ENCODE assay signal across 14 cellular contexts in the genomic region with DNA sequence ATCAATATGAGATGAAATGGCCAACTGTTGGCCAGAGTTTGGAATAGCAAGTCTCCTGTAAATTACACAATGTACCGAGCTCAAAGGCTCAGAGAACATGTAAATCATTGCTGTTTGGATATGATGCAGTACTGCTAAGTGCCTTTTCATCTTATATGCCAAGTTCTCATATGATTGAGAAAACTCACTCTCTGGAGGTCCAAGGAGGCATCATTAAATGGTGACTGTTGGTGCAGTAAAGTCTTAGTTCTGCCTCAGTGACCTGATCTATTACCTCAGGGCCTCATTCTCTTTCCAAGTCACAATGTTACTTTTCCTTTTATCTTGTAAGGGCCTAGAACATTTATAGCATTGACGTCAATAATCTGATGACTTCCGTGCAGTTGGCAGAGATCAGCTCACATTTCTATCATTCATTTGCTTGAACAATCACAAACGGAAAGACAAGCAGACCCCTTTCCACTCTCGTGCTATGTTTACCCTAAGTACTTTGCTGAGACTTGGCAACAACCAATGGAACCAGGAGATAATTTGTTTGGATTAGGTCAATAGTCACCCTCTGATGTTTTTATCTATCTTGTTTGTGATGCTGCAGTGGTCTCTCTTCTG. TPM values are rescaled to one million over a fixed set of nuclear protein-coding genes. Genes with fewer than 3 reads are reported as not detected.
DNase-seq lines count a peak whose midpoint lies in the region; TF ChIP-seq lines count a peak whose summit lies in the region.
"Had no signal": no experiment of that assay in that cellular context is flagged by ENCODE, and none has a peak within 500 bp of the region (broad histone marks: within the 10 kb centered on the region; RNA-seq: fewer than 3 reads in every experiment).

No MANE protein-coding gene starts in this region.

- WGBS in neuronal stem cell (ENCODE audit: extremely low coverage in 2 of 2, insufficient read length in 2 of 2, insufficient replicate concordance in 1 of 2), 2 donors, result no CpG with 5 or more reads among the region's 5 CpGs

- H3K9ac ChIP-seq in stomach smooth muscle (ENCODE audit: low read length in 2 of 2) (peak overlapping the region; percentile 12 to 14), neuronal stem cell (ENCODE audit: low read depth, low read length, poor library complexity) (no peak overlapping the region)

- no peaks in the 10 kb centered on the region for H3K36me3 ChIP-seq in right atrium auricular region
- no peaks in the 10 kb centered on the region for H3K36me3 ChIP-seq in stomach smooth muscle (ENCODE audit: control insufficient read depth in 2 of 2, insufficient read depth in 2 of 2, low read length in 2 of 2)
- H3K36me3 ChIP-seq in neuronal stem cell (replicated peaks in 1 of 2; ENCODE audit: control insufficient read depth in 2 of 2, insufficient read depth in 2 of 2, low read length in 2 of 2), result no peaks in the 10 kb centered on the region
- H3K36me3 ChIP-seq in HAP-1 (replicated peaks), result no peaks in the 10 kb centered on the region
- H3K36me3 ChIP-seq: SJCRH30 had no signal

- no peak overlapping the region for H2AK5ac ChIP-seq in neuronal stem cell (ENCODE audit: low read depth, low read length)

- DNase-seq in NCI-H1436 (lab: John Stamatoyannopoulos, UW), result peak; percentile 65
- peak; percentile 90 for DNase-seq in amniotic epithelial cell (ENCODE audit: low read depth)
- no peak for DNase-seq in right atrium auricular region (ENCODE audit: low spot score)
- DNase-seq in amygdala (lab: John Stamatoyannopoulos, UW), result no peak
- DNase-seq in activated CD4-positive, alpha-beta T cell treated with anti-CD3 and anti-CD28 coated beads for 48 hours, result no peak
- DNase-seq in neuronal stem cell (ENCODE audit: low spot score), result no peak
- no peak for DNase-seq in HAP-1 (ENCODE audit: low spot score in 2 of 2)
- DNase-seq: activated CD4-positive, alpha-beta T cell treated with anti-CD3 and anti-CD28 coated beads, Interleukin-2, amount 50 U/mL, for 4 hours; activated naive CD4-positive, alpha-beta T cell treated with anti-CD3 and anti-CD28 coated beads, Interleukin-2, amount 50 U/mL, for 16 hours; effector memory CD4-positive, alpha-beta T cell; kidney glomerular epithelial cell; NCI-H1694 treated with DMSO at 0.1 percent for 48 hours; SJCRH30 had no signal

- H3K9me3 ChIP-seq in right atrium auricular region (no peaks in the 10 kb centered on the region), stomach smooth muscle (ENCODE audit: control insufficient read depth in 2 of 2, low read length in 2 of 2) (no peaks in the 10 kb centered on the region), neuronal stem cell (replicated peaks in 1 of 2; ENCODE audit: control insufficient read depth in 2 of 2, insufficient read depth in 1 of 2, low read depth in 1 of 2, low read length in 2 of 2) (peaks cover 0 to 1% of the 10 kb centered on the region in 2 donors), HAP-1 (no peaks in the 10 kb centered on the region)
- H3K9me3 ChIP-seq: SJCRH30 had no signal

- H3K79me1 ChIP-seq in neuronal stem cell (ENCODE audit: low read depth, low read length), result no peaks in the 10 kb centered on the region

- H3K4me3 ChIP-seq in right atrium auricular region, result no peak overlapping the region
- no peak overlapping the region for H3K4me3 ChIP-seq in stomach smooth muscle (ENCODE audit: low read length in 2 of 2)
- H3K4me3 ChIP-seq in neuronal stem cell (ENCODE audit: low read length in 2 of 2), result no peak overlapping the region
- H3K4me3 ChIP-seq in HAP-1, result no peak overlapping the region
- H3K4me3 ChIP-seq: SJCRH30 had no signal

- H3K4me2 ChIP-seq in neuronal stem cell (ENCODE audit: insufficient read depth, low read length, poor library complexity, severe bottlenecking), result no peak overlapping the region

- H3K4ac ChIP-seq in neuronal stem cell (ENCODE audit: low read length), result no peak overlapping the region

- no peak overlapping the region for H4K91ac ChIP-seq in neuronal stem cell (ENCODE audit: low read depth, low read length, poor library complexity)

- H3K27me3 ChIP-seq in right atrium auricular region (no peaks in the 10 kb centered on the region), stomach smooth muscle (ENCODE audit: control insufficient read depth in 1 of 2, insufficient read depth in 2 of 2, low read length in 2 of 2) (no peaks in the 10 kb centered on the region), neuronal stem cell (ENCODE audit: control insufficient read depth in 3 of 3, insufficient read depth in 3 of 3, low read depth in 1 of 3, low read length in 3 of 3) (no peaks in the 10 kb centered on the region), HAP-1 (ENCODE audit: low read depth) (peaks cover 2% of the 10 kb centered on the region; the same call in 1 of the 2 replicates)
- H3K27me3 ChIP-seq: SJCRH30 had no signal

- in situ Hi-C loops in HAP-1 (cut with MboI; ENCODE audit: low sequenced_read_pairs), result no loop called here

- peak in 1 of 2 donors; percentile 20 for TF ChIP-seq CTCF in right atrium auricular region (IDR thresholded peaks at IDR 0.05)

- H3K27ac ChIP-seq in right atrium auricular region (peak overlapping the region; percentile 79 to 90), stomach smooth muscle (ENCODE audit: low read length) (peak overlapping the region; percentile 82), neuronal stem cell (replicated peaks; ENCODE audit: low read length) (no peak overlapping the region)
- H3K27ac ChIP-seq: SJCRH30 had no signal

- H3K14ac ChIP-seq in neuronal stem cell (ENCODE audit: low read length), result no peak overlapping the region

- H2BK12ac ChIP-seq in neuronal stem cell (ENCODE audit: low read length), result no peak overlapping the region

- no peak overlapping the region for H4K8ac ChIP-seq in neuronal stem cell (ENCODE audit: low read depth, low read length)

- H3K23ac ChIP-seq in neuronal stem cell (ENCODE audit: low read depth, low read length, poor library complexity), result no peak overlapping the region

- H3K4me1 ChIP-seq in right atrium auricular region, result peaks cover 0 to 20% of the 10 kb centered on the region in 2 donors
- H3K4me1 ChIP-seq in stomach smooth muscle (ENCODE audit: control insufficient read depth, insufficient read depth, low read length), result peaks cover 12% of the 10 kb centered on the region
- H3K4me1 ChIP-seq in neuronal stem cell (ENCODE audit: control insufficient read depth in 2 of 2, insufficient read depth in 1 of 2, low read depth in 1 of 2, low read length in 2 of 2), result no peaks in the 10 kb centered on the region
- no peaks in the 10 kb centered on the region for H3K4me1 ChIP-seq in HAP-1
- H3K4me1 ChIP-seq: SJCRH30 had no signal

- no peak overlapping the region for H2BK15ac ChIP-seq in neuronal stem cell (ENCODE audit: low read length)

- H3K18ac ChIP-seq in neuronal stem cell (ENCODE audit: low read length), result no peak overlapping the region

- H2BK5ac ChIP-seq in neuronal stem cell (ENCODE audit: low read length), result no peak overlapping the region

- H2BK120ac ChIP-seq in neuronal stem cell (ENCODE audit: low read depth, low read length), result no peak overlapping the region

- no peak overlapping the region for H2AFZ ChIP-seq in neuronal stem cell (ENCODE audit: low read length)

RNA-seq across cellular contexts. Expression of a gene that starts 32.6 kb away (rescaled TPM):
- 100 to 1,000 TPM; 337 to 712 TPM for total RNA-seq in right atrium auricular region
- polyA plus RNA-seq in neuronal stem cell (2013, experiment 1 of 2), result 0.01 TPM
- not detected for polyA plus RNA-seq in neuronal stem cell (2013, experiment 2 of 2)

Comparison
In these comparisons a context has a peak if more than half of its experiments do, and no peak if none do; other contexts are left out.
1. DNase-seq: peak in NCI-H1436 (single experiment) and amniotic epithelial cell (single experiment); none in right atrium auricular region (single experiment), amygdala (0 of 56), activated CD4-positive, alpha-beta T cell treated with anti-CD3 and anti-CD28 coated beads for 48 hours (single experiment), neuronal stem cell (single experiment) and HAP-1 (0 of 2).